In genomic region chr17:13671771-13672170, GRCh38 we compare ENCODE assay signal across 13 cellular contexts.
DNase-seq lines count a peak whose midpoint lies in the region; FAIRE-seq and TF ChIP-seq lines count a peak whose summit lies in the region.
"Had no signal": no experiment of that assay in that cellular context is flagged by ENCODE, and none has a peak within 500 bp of the region (broad histone marks: within the 10 kb centered on the region; RNA-seq: fewer than 3 reads in every experiment).

No MANE protein-coding gene starts in this region.

- no peaks in the 10 kb centered on the region for H4K20me1 ChIP-seq in OCI-LY3 (ENCODE audit: insufficient read depth, low read length)

- peak overlapping the region; percentile 46 for H3K4me2 ChIP-seq in OCI-LY3 (ENCODE audit: low read length)

- H2AFZ ChIP-seq in OCI-LY3 (ENCODE audit: low read depth, low read length) = no peak overlapping the region

- FAIRE-seq in HTR-8/SVneo (lab: Jason Lieb, UNC) = no peak
- FAIRE-seq: pancreas had no signal

- peaks cover 4% of the 10 kb centered on the region; the same call in 1 of the 2 replicates for H3K9me3 ChIP-seq in OCI-LY3 (ENCODE audit: insufficient read depth, low read length)
- H3K9me3 ChIP-seq: pancreas had no signal

- H3K4me3 ChIP-seq in OCI-LY3 (ENCODE audit: low read length) = no peak overlapping the region
- H3K4me3 ChIP-seq: pancreas, SJCRH30 had no signal

- no peak overlapping the region for H3K27ac ChIP-seq in OCI-LY3 (ENCODE audit: low read length)
- no peak overlapping the region for H3K27ac ChIP-seq in epithelial cell of prostate
- H3K27ac ChIP-seq: pancreas, SJCRH30 had no signal

- H3K9ac ChIP-seq in OCI-LY3 (ENCODE audit: low read length) = no peak overlapping the region

- H3K79me2 ChIP-seq in OCI-LY3 (ENCODE audit: low read length) = no peaks in the 10 kb centered on the region

- H3K36me3 ChIP-seq in OCI-LY3 (replicated peaks; ENCODE audit: low read depth, low read length) = no peaks in the 10 kb centered on the region
- H3K36me3 ChIP-seq: pancreas, SJCRH30 had no signal

- no peak for TF ChIP-seq CTCF in OCI-LY3 (IDR thresholded peaks at IDR 0.05; ENCODE audit: low read depth, low read length)

- no peaks in the 10 kb centered on the region for H3K27me3 ChIP-seq in OCI-LY3 (ENCODE audit: low read depth, low read length)
- H3K27me3 ChIP-seq: pancreas, SJCRH30 had no signal

- DNase-seq in stimulated activated CD4-positive, alpha-beta T cell treated with anti-CD3 and anti-CD28 coated beads, Interleukin-2, amount 100 ng/mL, for 48 hours = peak; percentile 11 to 32
- DNase-seq in stimulated activated CD4-positive, alpha-beta T cell treated with anti-CD3 and anti-CD28 coated beads, Interleukin-4, amount 100 ng/mL, for 4 hours = no peak
- DNase-seq in epithelial cell of prostate (ENCODE audit: low read depth, low spot score) = peak; percentile 16
- no peak for DNase-seq in NCI-H2081 (lab: John Stamatoyannopoulos, UW)
- no peak for DNase-seq in HTR-8/SVneo (ENCODE audit: insufficient read length, low spot score)
- DNase-seq in COLO829 (ENCODE audit: low spot score) = no peak
- no peak for DNase-seq in DMS79 treated with DMSO at 0.1 percent for 48 hours (lab: John Stamatoyannopoulos, UW)
- DNase-seq: activated B cell treated with CpG ODN at 0.5 μM for 24 hours, NCI-H1105, NCI-H69, pancreas had no signal

- H3K4me1 ChIP-seq in OCI-LY3 (ENCODE audit: low read length) = peaks cover 7% of the 10 kb centered on the region
- H3K4me1 ChIP-seq: pancreas, SJCRH30 had no signal

Comparison
In these comparisons a context has a peak if more than half of its experiments do, and no peak if none do; other contexts are left out.
1. DNase-seq: peak in stimulated activated CD4-positive, alpha-beta T cell treated with anti-CD3 and anti-CD28 coated beads, Interleukin-2, amount 100 ng/mL, for 48 hours (2 of 2) and epithelial cell of prostate (single experiment); none in stimulated activated CD4-positive, alpha-beta T cell treated with anti-CD3 and anti-CD28 coated beads, Interleukin-4, amount 100 ng/mL, for 4 hours (0 of 2), NCI-H2081 (0 of 2), HTR-8/SVneo (single experiment), COLO829 (single experiment) and DMS79 treated with DMSO at 0.1 percent for 48 hours (single experiment).